Comparison of ENCODE assay signal across 9 cellular contexts in genomic region chr1:23118957-23119792, GRCh38. TPM values are rescaled to one million over a fixed set of nuclear protein-coding genes. Genes with fewer than 3 reads are reported as not detected.
DNase-seq lines count a peak whose midpoint lies in the region; ATAC-seq, FAIRE-seq and TF ChIP-seq lines count a peak whose summit lies in the region.
"Had no signal": no experiment of that assay in that cellular context is flagged by ENCODE, and none has a peak within 500 bp of the region (broad histone marks: within the 10 kb centered on the region; RNA-seq: fewer than 3 reads in every experiment).

No MANE protein-coding gene starts in this region.

- intact Hi-C loops in CD8-positive, alpha-beta T cell (cut with DNase I, micrococcal nuclease) = no loop called here
- intact Hi-C loops in PC-9 (cut with micrococcal nuclease; ENCODE audit: unreplicated experiment) (no loop called here), GM12878 (cut with micrococcal nuclease; ENCODE audit: unreplicated experiment) (no loop called here)

- no peak overlapping the region for H3K27ac ChIP-seq in CD8-positive, alpha-beta T cell (ENCODE audit: low read depth, low read length)
- H3K27ac ChIP-seq in PC-9 (no peak overlapping the region), GM12878 (ENCODE audit: control insufficient read depth, insufficient read depth) (0 out of 2 replicates have a peak overlapping the region, but pooled peaks have one; percentile 28), muscle layer of duodenum (ENCODE audit: low read length) (peak overlapping the region; percentile 52)
- H3K27ac ChIP-seq: neural progenitor cell had no signal

- H3K36me3 ChIP-seq in CD8-positive, alpha-beta T cell (ENCODE audit: insufficient read depth, low read length) = no peaks in the 10 kb centered on the region
- H3K36me3 ChIP-seq in PC-9 (ENCODE audit: low read depth) (no peaks in the 10 kb centered on the region), GM12878 (ENCODE audit: control insufficient read depth in 2 of 2, insufficient read depth in 2 of 2, low read length in 1 of 2) (no peaks in the 10 kb centered on the region), muscle layer of duodenum (ENCODE audit: control insufficient read depth in 1 of 2, insufficient read depth in 2 of 2, low read length in 2 of 2) (no peaks in the 10 kb centered on the region), H7 (replicated peaks; ENCODE audit: control insufficient read depth, insufficient read depth, low read length) (no peaks in the 10 kb centered on the region)
- H3K36me3 ChIP-seq: neural progenitor cell had no signal

- no peak overlapping the region for H3K4me3 ChIP-seq in CD8-positive, alpha-beta T cell (ENCODE audit: low read depth, low read length)
- H3K4me3 ChIP-seq in PC-9 (no peak overlapping the region), GM12878 (no peak overlapping the region), muscle layer of duodenum (ENCODE audit: low read depth in 1 of 2, low read length in 2 of 2) (peak overlapping the region in 1 of 2 donors; percentile 35), H7 (ENCODE audit: insufficient read depth, low read depth, low read length) (no peak overlapping the region)
- H3K4me3 ChIP-seq: neural progenitor cell had no signal

- H3K9me2 ChIP-seq in PC-9 (ENCODE audit: insufficient read depth) = no peaks in the 10 kb centered on the region

- H3K4me2 ChIP-seq in PC-9 (0 out of 2 replicates have a peak overlapping the region, but pooled peaks have one; percentile 23), GM12878 (ENCODE audit: control insufficient read depth, insufficient read depth) (peak overlapping the region; percentile 59; the same call in 1 of the 2 replicates)
- H3K4me2 ChIP-seq: neural progenitor cell had no signal

- POLR2A ChIA-PET in CD8-positive, alpha-beta T cell (lab: Charles Lee) = interaction anchor here (0.8 to 1.4 kb wide), 8 partner anchors 8 to 50 kb away, joined by 3 to 4 read pairs (median 3); partner anchors contain the start of gene LUZP1
- POLR2A ChIA-PET in PC-9 (lab: Charles Lee; ENCODE audit: unreplicated experiment) (interaction anchor here (0.6 kb wide), 2 partner anchors 44 to 89 kb away, joined by 3 to 32 read pairs; no protein-coding TSS in a partner anchor), GM12878 (lab: Charles Lee) (interaction anchor here (0.6 to 1.2 kb wide), 7 partner anchors 9 to 94 kb away, joined by 3 to 7 read pairs (median 5); no protein-coding TSS in a partner anchor)

- peak; percentile 79 for ATAC-seq in CD8-positive, alpha-beta T cell
- ATAC-seq in GM12878 = peak; percentile 40

- H2AFZ ChIP-seq in PC-9 (no peak overlapping the region), GM12878 (ENCODE audit: control insufficient read depth, low read depth, low read length) (no peak overlapping the region)
- H2AFZ ChIP-seq: neural progenitor cell had no signal

- peak overlapping the region; percentile 58 for H3K4me3 Mint-ChIP-seq in CD8-positive, alpha-beta T cell
- H3K4me3 Mint-ChIP-seq: neural progenitor cell had no signal

- FAIRE-seq in GM12878 (lab: Jason Lieb, UNC) = peak; percentile 27

- H3K9me3 Mint-ChIP-seq in CD8-positive, alpha-beta T cell = no peaks in the 10 kb centered on the region
- H3K9me3 Mint-ChIP-seq: neural progenitor cell had no signal

- SMC1A ChIA-PET in GM12878 (lab: Charles Lee; ENCODE audit: uncharacterized antibody, unreplicated experiment) = interaction anchor here (1.0 to 17.6 kb wide), 11 partner anchors 8 to 98 kb away, joined by 3 to 199 read pairs (median 5); no protein-coding TSS in a partner anchor

- no peaks in the 10 kb centered on the region for H3K27me3 ChIP-seq in CD8-positive, alpha-beta T cell (ENCODE audit: insufficient read depth, low read length)
- no peaks in the 10 kb centered on the region for H3K27me3 ChIP-seq in PC-9 (ENCODE audit: insufficient read depth, low read depth)
- no peaks in the 10 kb centered on the region for H3K27me3 ChIP-seq in GM12878 (replicated peaks in 1 of 2; ENCODE audit: control insufficient read depth in 2 of 2, insufficient read depth in 2 of 2, low read length in 1 of 2)
- no peaks in the 10 kb centered on the region for H3K27me3 ChIP-seq in muscle layer of duodenum (ENCODE audit: low read depth, low read length)
- no peaks in the 10 kb centered on the region for H3K27me3 ChIP-seq in H7 (ENCODE audit: control insufficient read depth, insufficient read depth, low read length)
- H3K27me3 ChIP-seq: neural progenitor cell had no signal

- TF ChIP-seq CTCF in CD8-positive, alpha-beta T cell (IDR thresholded peaks at IDR 0.05) = no peak
- TF ChIP-seq CTCF in PC-9 (conservative IDR thresholded peaks at IDR 0.05) (no peak), GM12878 (IDR thresholded peaks at IDR 0.05 in 2 of 3, conservative IDR thresholded peaks at IDR 0.05 in 1 of 3; ENCODE audit: control insufficient read depth in 2 of 3, extremely low read depth in 1 of 3, insufficient read depth in 1 of 3, low read depth in 3 of 3, low read length in 3 of 3) (no peak)

- in situ Hi-C loops in GM12878 (cut with MboI) = no loop called here

- H3K79me2 ChIP-seq in PC-9 (ENCODE audit: low read depth) (peaks cover 54% of the 10 kb centered on the region), GM12878 (ENCODE audit: control insufficient read depth, insufficient read depth, low read length) (peaks cover 36% of the 10 kb centered on the region)

- BruUV-seq in PC-9 (replicated peaks; lab: Mats Ljungman, UMichigan) (no TSS peak), GM12878 (replicated peaks; lab: Mats Ljungman, UMichigan) (no TSS peak)

- H4K20me1 ChIP-seq in PC-9 (ENCODE audit: insufficient read depth) (no peaks in the 10 kb centered on the region), GM12878 (ENCODE audit: control insufficient read depth, insufficient read depth) (no peaks in the 10 kb centered on the region)

- CTCF ChIA-PET in CD8-positive, alpha-beta T cell (lab: Charles Lee) = interaction anchor here (1.0 to 2.4 kb wide), 4 partner anchors 9 to 66 kb away, joined by 3 to 20 read pairs (median 10); no protein-coding TSS in a partner anchor
- CTCF ChIA-PET in PC-9 (lab: Charles Lee) (interaction anchor here (0.6 kb wide), 1 partner anchor 517 kb away, joined by 13 read pairs; no protein-coding TSS in a partner anchor), GM12878 (lab: Yijun Ruan, JAX) (interaction anchor here (0.5 to 5.4 kb wide), 12 partner anchors 9 to 1015 kb away, joined by 3 to 42 read pairs (median 4); no protein-coding TSS in a partner anchor)

- peak in 5 of 7 experiments; percentile 18 to 61 (median 27) for DNase-seq in CD8-positive, alpha-beta T cell
- no peak for DNase-seq in PC-9
- DNase-seq in GM12878 (ENCODE audit: low read depth, low spot score) = no peak
- DNase-seq in islet precursor cell = no peak
- DNase-seq in H7 = no peak
- DNase-seq in NCI-H526 (lab: John Stamatoyannopoulos, UW) = no peak
- no peak for DNase-seq in NCI-H2171 (lab: John Stamatoyannopoulos, UW)

- H3K4me1 ChIP-seq in CD8-positive, alpha-beta T cell (ENCODE audit: insufficient read depth, low read length) = peaks cover 25% of the 10 kb centered on the region
- H3K4me1 ChIP-seq in PC-9 (replicated peaks; ENCODE audit: insufficient read depth) (peaks cover 16% of the 10 kb centered on the region), GM12878 (ENCODE audit: control insufficient read depth, insufficient read depth, low read length) (peaks cover 50% of the 10 kb centered on the region), muscle layer of duodenum (ENCODE audit: control insufficient read depth in 1 of 2, insufficient read depth in 2 of 2, low read length in 2 of 2) (peaks cover 14 to 27% of the 10 kb centered on the region in 2 donors)

- H3K27me3 Mint-ChIP-seq in CD8-positive, alpha-beta T cell (ENCODE audit: low read depth) = no peaks in the 10 kb centered on the region

- TF ChIP-seq EP300 in GM12878 (IDR thresholded peaks at IDR 0.05; ENCODE audit: borderline replicate concordance in 1 of 2, control insufficient read depth in 1 of 2, low read depth in 2 of 2, low read length in 2 of 2) = no peak

- H3K36me3 Mint-ChIP-seq in CD8-positive, alpha-beta T cell = no peaks in the 10 kb centered on the region
- H3K36me3 Mint-ChIP-seq: neural progenitor cell had no signal

- WGBS in GM12878 (ENCODE audit: insufficient coverage, insufficient replicate concordance, low lambda C conversion rate, missing lambda C conversion rate) = 71% methylated on average over 7 of the region's 8 CpGs

- no peaks in the 10 kb centered on the region for H3K9me3 ChIP-seq in CD8-positive, alpha-beta T cell (ENCODE audit: low read length)
- no peaks in the 10 kb centered on the region for H3K9me3 ChIP-seq in PC-9 (ENCODE audit: insufficient read depth, low read depth)
- no peaks in the 10 kb centered on the region; the same call in 2 of the 3 replicates for H3K9me3 ChIP-seq in GM12878 (replicated peaks; ENCODE audit: control insufficient read depth, insufficient read depth, low read length)
- no peaks in the 10 kb centered on the region for H3K9me3 ChIP-seq in muscle layer of duodenum (ENCODE audit: control insufficient read depth in 1 of 2, low read length in 2 of 2)

- TF ChIP-seq RAD21 in GM12878 (IDR thresholded peaks at IDR 0.05; ENCODE audit: insufficient read depth, low read depth, low read length) = no peak

- RAD21 ChIA-PET in GM12878 (lab: Charles Lee; ENCODE audit: unreplicated experiment) = interaction anchor here (0.6 to 2.4 kb wide), 7 partner anchors 8 to 64 kb away, joined by 3 to 14 read pairs (median 3); no protein-coding TSS in a partner anchor

- no peak overlapping the region for H3K9ac ChIP-seq in GM12878 (ENCODE audit: control insufficient read depth, insufficient read depth, low read length)
- H3K9ac ChIP-seq: neural progenitor cell had no signal

- peaks cover 64% of the 10 kb centered on the region for H3K4me1 Mint-ChIP-seq in CD8-positive, alpha-beta T cell (ENCODE audit: low read depth)

- no peaks in the 10 kb centered on the region; the same call in 1 of the 2 replicates for H3F3A ChIP-seq in PC-9 (ENCODE audit: insufficient read depth, low read depth)

- no peak for TF ChIP-seq POLR2A in GM12878 (IDR thresholded peaks at IDR 0.05; ENCODE audit: low read depth, low read length)

- H3K27ac Mint-ChIP-seq in CD8-positive, alpha-beta T cell = peak overlapping the region; percentile 82
- H3K27ac Mint-ChIP-seq: neural progenitor cell had no signal

RNA-seq across cellular contexts. Expression of gene LUZP1, which starts 49.5 kb away (rescaled TPM):
- total RNA-seq in CD8-positive, alpha-beta T cell = 10 to 100 TPM; 51.0 to 52.5 TPM
- total RNA-seq in PC-9 (2021) (35.0 and 37.6 TPM in 2 replicates), GM12878 (2014; rRNA removed) (13.8 and 15.5 TPM in 2 replicates), GM12878 (2014; rRNA removed; fragmentation: Illumina TruSeq; extraction: Trizol) (17.1 and 17.5 TPM in 2 replicates), GM12878 (2021) (24.0 and 24.8 TPM in 2 replicates)
- 26.6 and 27.5 TPM in 2 replicates for total RNA-seq in GM12878 (2013; cell fraction: nucleolus; rRNA removed)
- 4.1 TPM for polyA plus RNA-seq in GM12878 (2011; ENCODE audit: low read depth)
- polyA plus RNA-seq in GM12878 (2011; rRNA removed) (10.6 and 12.2 TPM in 2 replicates), GM12878 (2014; fragmentation: Illumina TruSeq; extraction: Trizol) (19.7 and 22.8 TPM in 2 replicates), GM12878 (2014; fragmentation: Nextera tagmentation; extraction: Ambion mirVana) (10 to 100 TPM; 11.3 to 17.1 TPM), GM12878 (2014; rRNA removed) (11.3 and 11.7 TPM in 2 replicates), GM12878 (2016; fragmentation: Nextera tagmentation; extraction: Ambion mirVana) (10 to 100 TPM; 27.1 to 28.2 TPM)
- 8.2 and 8.4 TPM in 2 replicates for polyA plus RNA-seq in GM12878 (2011; cell fraction: cytosol; rRNA removed)
- 15.0 and 17.1 TPM in 2 replicates for polyA plus RNA-seq in GM12878 (2011; cell fraction: nucleus; rRNA removed)
- polyA plus RNA-seq in GM12878 (2012) = 5.0 and 5.6 TPM in 2 replicates
- polyA minus RNA-seq in GM12878 (2011; rRNA and poly(A)+ RNA removed) = 18.1 and 18.9 TPM in 2 replicates
- 5.2 and 6.7 TPM in 2 replicates for polyA minus RNA-seq in GM12878 (2011; cell fraction: cytosol; rRNA and poly(A)+ RNA removed)
- polyA minus RNA-seq in GM12878 (2011; cell fraction: nucleus; rRNA and poly(A)+ RNA removed) = 10.8 and 14.2 TPM in 2 replicates
- total RNA-seq in H7 (2014; rRNA removed; shearing (Covaris generic)) = 29.9 and 30.9 TPM in 2 replicates

Comparison
In these comparisons a context has a peak if more than half of its experiments do, and no peak if none do; other contexts are left out.
1. DNase-seq: peak in CD8-positive, alpha-beta T cell (5 of 7); none in PC-9 (0 of 2), GM12878 (single experiment), islet precursor cell (single experiment), H7 (single experiment), NCI-H526 (0 of 2) and NCI-H2171 (single experiment).
2. H3K27ac ChIP-seq: peak in GM12878 (single experiment) and muscle layer of duodenum (single experiment); none in CD8-positive, alpha-beta T cell (single experiment) and PC-9 (single experiment).